ENCODE assay signal across 8 cellular contexts in genomic region chr13:71290963-71291937, GRCh38.
DNase-seq lines count a peak whose midpoint lies in the region; ATAC-seq and TF ChIP-seq lines count a peak whose summit lies in the region.

No MANE protein-coding gene starts in this region.

- H3K27me3 ChIP-seq in foreskin keratinocyte, result no peaks in the 10 kb centered on the region

- TF ChIP-seq CTCF in foreskin keratinocyte (conservative IDR thresholded peaks at IDR 0.05), result no peak

- no peaks in the 10 kb centered on the region for H3K4me1 ChIP-seq in foreskin keratinocyte

- DNase-seq in SIG-M5 treated with dmso at 0.1 percent for 504 hours (lab: John Stamatoyannopoulos, UW; ENCODE audit: unreplicated experiment) (peak; percentile 32), SIG-M5 (lab: John Stamatoyannopoulos, UW) (no peak), NCI-H2227 (lab: John Stamatoyannopoulos, UW; ENCODE audit: unreplicated experiment) (peak; percentile 52), foreskin keratinocyte (peak; percentile 3 to 14), dedifferentiated amniotic fluid mesenchymal stem cell (ENCODE audit: extremely low spot score) (no peak)
- DNase-seq in activated CD8-positive, alpha-beta memory T cell treated with anti-CD3 and anti-CD28 coated beads, Interleukin-2, amount 50 U/mL, for 4 hours, result peak; percentile 25
- DNase-seq in stimulated activated CD4-positive, alpha-beta T cell treated with anti-CD3 and anti-CD28 coated beads, Interleukin-12 subunit alpha, Interleukin-12 subunit beta, amount 100 ng/mL, for 48 hours (ENCODE audit: low read depth in 2 of 3, low spot score in 1 of 3), result peak; percentile 10 to 14 (median 11)

- ATAC-seq in HG02870 (IDR thresholded peaks at IDR 0.05; ENCODE audit: unreplicated experiment), result peak; percentile 92
- ATAC-seq in foreskin keratinocyte, result no peak

- H3K27ac ChIP-seq in foreskin keratinocyte, result no peak overlapping the region

Comparison
In these comparisons a context has a peak if more than half of its experiments do, and no peak if none do; other contexts are left out.
1. DNase-seq: peak in SIG-M5 treated with dmso at 0.1 percent for 504 hours (single experiment), NCI-H2227 (single experiment), activated CD8-positive, alpha-beta memory T cell treated with anti-CD3 and anti-CD28 coated beads, Interleukin-2, amount 50 U/mL, for 4 hours (single experiment), foreskin keratinocyte (2 of 2) and stimulated activated CD4-positive, alpha-beta T cell treated with anti-CD3 and anti-CD28 coated beads, Interleukin-12 subunit alpha, Interleukin-12 subunit beta, amount 100 ng/mL, for 48 hours (3 of 3); none in SIG-M5 (single experiment) and dedifferentiated amniotic fluid mesenchymal stem cell (single experiment).